In the genomic region with DNA sequence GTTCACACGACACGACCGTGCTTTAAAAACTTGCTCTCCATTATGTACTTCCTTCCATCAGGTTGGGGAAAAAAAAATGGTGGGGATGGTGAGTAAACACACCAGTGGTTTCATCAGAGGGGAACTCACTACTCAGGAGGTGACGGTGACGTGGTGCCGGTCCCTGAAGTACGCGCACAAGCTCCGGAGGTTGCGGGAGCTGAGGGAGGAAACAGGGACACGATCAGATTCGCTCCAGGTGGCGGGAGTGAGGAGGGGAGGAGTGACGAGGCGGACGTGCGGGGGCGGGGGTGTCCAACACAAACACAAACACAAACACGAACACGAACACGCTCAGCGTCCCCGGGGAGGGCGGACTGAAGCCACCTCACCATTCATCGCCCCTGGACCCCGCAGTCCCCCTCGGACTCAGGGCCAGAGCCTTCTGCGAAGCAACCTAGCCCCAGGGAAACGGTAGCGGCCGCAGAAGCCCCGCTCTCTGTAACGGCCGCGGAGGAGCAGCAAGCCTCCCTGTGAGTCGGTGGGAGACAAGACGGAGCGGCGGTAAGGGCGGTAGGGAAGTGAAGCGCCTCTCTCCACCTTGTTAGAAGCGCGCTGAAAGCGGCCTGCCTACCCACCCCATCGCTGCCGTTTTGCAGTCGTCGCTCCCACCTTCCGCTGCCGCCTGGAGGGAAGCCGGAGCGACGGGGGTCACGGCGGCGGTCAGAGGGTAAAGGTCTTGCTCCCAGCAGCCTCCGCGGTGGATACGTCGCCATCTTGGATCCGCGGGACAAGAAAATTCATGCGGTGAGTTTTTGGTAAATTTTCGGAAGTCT, we compare ENCODE assay signal across 8 cellular contexts. TPM values are rescaled to one million over a fixed set of nuclear protein-coding genes. Genes with fewer than 3 reads are reported as not detected.
DNase-seq lines count a peak whose midpoint lies in the region; ATAC-seq and TF ChIP-seq lines count a peak whose summit lies in the region.

A gene with protein sequence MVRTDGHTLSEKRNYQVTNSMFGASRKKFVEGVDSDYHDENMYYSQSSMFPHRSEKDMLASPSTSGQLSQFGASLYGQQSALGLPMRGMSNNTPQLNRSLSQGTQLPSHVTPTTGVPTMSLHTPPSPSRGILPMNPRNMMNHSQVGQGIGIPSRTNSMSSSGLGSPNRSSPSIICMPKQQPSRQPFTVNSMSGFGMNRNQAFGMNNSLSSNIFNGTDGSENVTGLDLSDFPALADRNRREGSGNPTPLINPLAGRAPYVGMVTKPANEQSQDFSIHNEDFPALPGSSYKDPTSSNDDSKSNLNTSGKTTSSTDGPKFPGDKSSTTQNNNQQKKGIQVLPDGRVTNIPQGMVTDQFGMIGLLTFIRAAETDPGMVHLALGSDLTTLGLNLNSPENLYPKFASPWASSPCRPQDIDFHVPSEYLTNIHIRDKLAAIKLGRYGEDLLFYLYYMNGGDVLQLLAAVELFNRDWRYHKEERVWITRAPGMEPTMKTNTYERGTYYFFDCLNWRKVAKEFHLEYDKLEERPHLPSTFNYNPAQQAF (plus strand): TSS at position 739 of the 815 bp plus-strand sequence. CDS start 34,794 bp downstream, outside the sequence.

- H3K27me3 Mint-ChIP-seq in activated B cell treated with CpG ODN at 0.5 μM for 24 hours, result no peaks in the 10 kb centered on the region

- H3K4me3 Mint-ChIP-seq in activated B cell treated with CpG ODN at 0.5 μM for 24 hours, result peak within 1 kb of the TSS; percentile 99

- intact Hi-C loops in activated B cell treated with CpG ODN at 0.5 μM for 24 hours (cut with micrococcal nuclease), result loop anchor here (1.0 to 10.0 kb wide), 11 partner anchors 17 to 1511 kb away; a partner anchor contains a TSS
- intact Hi-C loops in spleen (cut with DNase I; ENCODE audit: low total_unique reads), result loop anchor here (10.0 kb wide), 1 partner anchor 112 kb away; no protein-coding TSS in a partner anchor

- ATAC-seq in GM18909 (IDR thresholded peaks at IDR 0.05; ENCODE audit: poor library complexity, unreplicated experiment), result peak; percentile 82
- peak; percentile 77 for ATAC-seq in HG03159 (IDR thresholded peaks at IDR 0.05; ENCODE audit: unreplicated experiment)
- peak; percentile 88 for ATAC-seq in activated B cell treated with CpG ODN at 0.5 μM for 24 hours (ENCODE audit: low read depth)

- WGBS in spleen, 5 donors, result 0 to 1% (median 0%) methylated on average over 30 to 64 of the region's 64 CpGs

- H3K27ac Mint-ChIP-seq in activated B cell treated with CpG ODN at 0.5 μM for 24 hours, result peak within 1 kb of the TSS; percentile 99

- no peak for TF ChIP-seq CTCF in activated B cell treated with CpG ODN at 0.5 μM for 24 hours (IDR thresholded peaks at IDR 0.05)
- no peak for TF ChIP-seq CTCF in cardiac fibroblast (IDR thresholded peaks at IDR 0.05; ENCODE audit: low read depth, low read length)
- TF ChIP-seq CTCF in spleen (IDR thresholded peaks at IDR 0.05 in 8 of 11, conservative IDR thresholded peaks at IDR 0.05 in 3 of 11), result no peak

- H3K36me3 ChIP-seq in spleen, result peaks cover 0 to 45% (median 5%) of the 10 kb centered on the region in 6 donors

- CTCF ChIA-PET in activated B cell treated with CpG ODN at 0.5 μM for 24 hours (lab: Charles Lee), result no interaction called here

- H3K27me3 ChIP-seq in spleen (replicated peaks in 1 of 7), result no peaks in the 10 kb centered on the region

- peaks cover 65% of the 10 kb centered on the region for H3K4me1 Mint-ChIP-seq in activated B cell treated with CpG ODN at 0.5 μM for 24 hours

- H3K9me3 ChIP-seq in spleen, result no peaks in the 10 kb centered on the region

- no peaks in the 10 kb centered on the region for H3K9me3 Mint-ChIP-seq in activated B cell treated with CpG ODN at 0.5 μM for 24 hours

- H3K36me3 Mint-ChIP-seq in activated B cell treated with CpG ODN at 0.5 μM for 24 hours (ENCODE audit: low read depth), result peaks cover 58% of the 10 kb centered on the region

- DNase-seq in AG08395 (ENCODE audit: low spot score) (peak; percentile 81), NCI-H226 (peak; percentile 91), activated B cell treated with CpG ODN at 0.5 μM for 24 hours (peak; percentile 86), cardiac fibroblast (ENCODE audit: low read depth in 2 of 2) (peak; percentile 92 to 95), inferior parietal cortex (ENCODE audit: extremely low spot score) (peak; percentile 88), spleen (peak; percentile 97)

- H3K4me3 ChIP-seq in cardiac fibroblast (replicated peaks in 1 of 2; ENCODE audit: low read depth in 2 of 2, low read length in 2 of 2) (peak within 1 kb of the TSS; percentile 86 to 92), spleen (peak within 1 kb of the TSS; percentile 80 to 93 (median 88))

- H3K4me1 ChIP-seq in spleen, result peaks cover 38 to 66% (median 58%) of the 10 kb centered on the region in 6 donors

- H3K27ac ChIP-seq in spleen, result peak within 1 kb of the TSS; percentile 94 to 99 (median 98)

- peak in 1 of 3 donors; percentile 38 for TF ChIP-seq POLR2A in spleen (IDR thresholded peaks at IDR 0.05)

- POLR2A ChIA-PET in activated B cell treated with CpG ODN at 0.5 μM for 24 hours (lab: Charles Lee), result interaction anchor here (0.6 to 1.0 kb wide), 4 partner anchors 8 to 124 kb away, joined by 3 read pairs; no protein-coding TSS in a partner anchor

RNA-seq across cellular contexts. Expression of the gene that starts here (rescaled TPM):
- 92.4 and 98.1 TPM in 2 replicates for total RNA-seq in activated B cell treated with CpG ODN at 0.5 μM for 24 hours
- total RNA-seq in spleen, result 100 to 1,000 TPM in 4 of 7 donors, 10 to 100 TPM in 3; 87.2 to 212 (median 116) TPM
- polyA plus RNA-seq in spleen, result 10 to 100 TPM; 27.4 to 38.5 (median 29.0) TPM

Comparison
In these comparisons a context has a peak if more than half of its experiments do, and no peak if none do; other contexts are left out.
1. Peak in every context shown above with its lines: DNase-seq, ATAC-seq, H3K4me3 ChIP-seq and H3K27ac ChIP-seq.